ENCODE assay signal across 22 cellular contexts in the genomic region with DNA sequence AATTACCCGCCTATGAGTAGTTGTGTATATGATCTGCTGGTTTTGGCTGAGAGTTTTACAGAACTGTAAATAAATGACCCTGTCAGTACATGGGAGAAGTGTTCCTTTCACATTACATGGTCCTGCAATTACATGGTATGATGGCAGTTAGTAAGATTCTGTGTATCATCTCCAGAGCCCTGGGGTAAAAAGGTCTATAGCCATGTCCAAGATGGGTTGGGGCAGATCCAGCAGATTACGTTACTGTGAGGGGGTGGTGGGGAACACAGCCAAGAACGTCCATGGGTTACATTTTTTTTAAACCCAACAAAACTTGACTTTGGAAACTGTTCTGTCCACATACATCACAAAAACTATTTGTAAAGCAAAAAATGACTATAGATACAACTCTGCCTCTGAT.
DNase-seq lines count a peak whose midpoint lies in the region; ATAC-seq and TF ChIP-seq lines count a peak whose summit lies in the region.
"Had no signal": no experiment of that assay in that cellular context is flagged by ENCODE, and none has a peak within 500 bp of the region (broad histone marks: within the 10 kb centered on the region; RNA-seq: fewer than 3 reads in every experiment).

No MANE protein-coding gene starts in this region.

- no peak for ATAC-seq in lower lobe of right lung
- ATAC-seq: CD8-positive, alpha-beta T cell; HCT116 had no signal

- H3K27me3 ChIP-seq in fibroblast of lung (ENCODE audit: control insufficient read depth, insufficient read depth, low read length): no peaks in the 10 kb centered on the region
- H3K27me3 ChIP-seq in BE2C: no peaks in the 10 kb centered on the region
- no peaks in the 10 kb centered on the region for H3K27me3 ChIP-seq in lower lobe of right lung (ENCODE audit: low read depth)

- H3K4me2 ChIP-seq in fibroblast of lung (ENCODE audit: extremely low read depth, insufficient read depth, low read length): no peak overlapping the region
- H3K4me2 ChIP-seq: KMS-11 had no signal

- intact Hi-C loops in lower lobe of right lung (cut with DNase I): no loop called here

- TF ChIP-seq CTCF in fibroblast of lung (conservative IDR thresholded peaks at IDR 0.05 in 1 of 2, IDR thresholded peaks at IDR 0.05 in 1 of 2; ENCODE audit: low read depth in 1 of 2, low read length in 2 of 2) (no peak), BE2C (IDR thresholded peaks at IDR 0.05; ENCODE audit: low read depth, low read length) (no peak), lower lobe of right lung (IDR thresholded peaks at IDR 0.05) (no peak)

- H3K4me3 ChIP-seq in fibroblast of lung (replicated peaks in 1 of 4; ENCODE audit: control extremely low read depth in 1 of 4, insufficient read depth in 1 of 4, low read depth in 3 of 4, low read length in 4 of 4) (no peak overlapping the region), skeletal muscle cell (ENCODE audit: low read depth, low read length) (no peak overlapping the region), BE2C (ENCODE audit: low read depth, low read length) (no peak overlapping the region), lower lobe of right lung (no peak overlapping the region)
- H3K4me3 ChIP-seq: SK-N-MC had no signal

- H3K27ac ChIP-seq in fibroblast of lung (ENCODE audit: insufficient read depth, low read length): no peak overlapping the region
- H3K27ac ChIP-seq in lower lobe of right lung: no peak overlapping the region
- H3K27ac ChIP-seq: C4-2B, KMS-11, SK-N-MC had no signal

- no peaks in the 10 kb centered on the region for H3K4me1 ChIP-seq in fibroblast of lung (ENCODE audit: control insufficient read depth, extremely low read depth, insufficient read depth, low read length)
- H3K4me1 ChIP-seq in BE2C: peaks cover 10% of the 10 kb centered on the region; the same call in 1 of the 2 replicates
- H3K4me1 ChIP-seq in lower lobe of right lung: no peaks in the 10 kb centered on the region
- H3K4me1 ChIP-seq: Caco-2 had no signal

- H4K20me1 ChIP-seq in fibroblast of lung (ENCODE audit: control insufficient read depth, extremely low read depth, insufficient read depth, low read length): no peaks in the 10 kb centered on the region

- no peak overlapping the region for H2AFZ ChIP-seq in fibroblast of lung (ENCODE audit: low read length)

- no peaks in the 10 kb centered on the region for H3K36me3 ChIP-seq in fibroblast of lung (ENCODE audit: control insufficient read depth, insufficient read depth, low read length)
- H3K36me3 ChIP-seq in BE2C: no peaks in the 10 kb centered on the region
- no peaks in the 10 kb centered on the region for H3K36me3 ChIP-seq in lower lobe of right lung

- DNase-seq in EH (ENCODE audit: low read depth): peak; percentile 16
- peak; percentile 27 for DNase-seq in amniotic epithelial cell (ENCODE audit: low read depth)
- DNase-seq in fibroblast of lung (ENCODE audit: low read depth in 2 of 2): peak; percentile 11 to 42
- DNase-seq in skeletal muscle cell (ENCODE audit: low read depth): peak; percentile 79
- no peak for DNase-seq in NCI-H2081 treated with DMSO at 0.1 percent for 48 hours (lab: John Stamatoyannopoulos, UW)
- DNase-seq in BE2C: no peak
- DNase-seq in lower lobe of right lung: no peak
- DNase-seq: Caco-2; CD8-positive, alpha-beta T cell; EL; GF-D8; NCI-H1092 treated with DMSO at 0.1 percent for 48 hours; NCI-H1436; NCI-H187; NCI-H2171 treated with DMSO at 0.1 percent for 48 hours; NCI-H345; NCI-H510A treated with DMSO at 0.1 percent for 48 hours; SIG-M5 had no signal

- no peak overlapping the region for H3K9ac ChIP-seq in fibroblast of lung (ENCODE audit: insufficient read depth, low read length)
- H3K9ac ChIP-seq: KMS-11 had no signal

- H3K79me2 ChIP-seq in fibroblast of lung (ENCODE audit: control insufficient read depth, insufficient read depth, low read length): no peaks in the 10 kb centered on the region

- no peaks in the 10 kb centered on the region for H3K9me3 ChIP-seq in fibroblast of lung (ENCODE audit: control insufficient read depth, insufficient read depth, low read depth, low read length)
- H3K9me3 ChIP-seq in BE2C: no peaks in the 10 kb centered on the region
- H3K9me3 ChIP-seq in lower lobe of right lung: no peaks in the 10 kb centered on the region
- H3K9me3 ChIP-seq: Caco-2 had no signal

Comparison
In these comparisons a context has a peak if more than half of its experiments do, and no peak if none do; other contexts are left out.
1. DNase-seq: peak in EH (single experiment), amniotic epithelial cell (single experiment), fibroblast of lung (2 of 2) and skeletal muscle cell (single experiment); none in NCI-H2081 treated with DMSO at 0.1 percent for 48 hours (single experiment), BE2C (single experiment) and lower lobe of right lung (single experiment).